Comparison of ENCODE assay signal across 18 cellular contexts in the genomic region with DNA sequence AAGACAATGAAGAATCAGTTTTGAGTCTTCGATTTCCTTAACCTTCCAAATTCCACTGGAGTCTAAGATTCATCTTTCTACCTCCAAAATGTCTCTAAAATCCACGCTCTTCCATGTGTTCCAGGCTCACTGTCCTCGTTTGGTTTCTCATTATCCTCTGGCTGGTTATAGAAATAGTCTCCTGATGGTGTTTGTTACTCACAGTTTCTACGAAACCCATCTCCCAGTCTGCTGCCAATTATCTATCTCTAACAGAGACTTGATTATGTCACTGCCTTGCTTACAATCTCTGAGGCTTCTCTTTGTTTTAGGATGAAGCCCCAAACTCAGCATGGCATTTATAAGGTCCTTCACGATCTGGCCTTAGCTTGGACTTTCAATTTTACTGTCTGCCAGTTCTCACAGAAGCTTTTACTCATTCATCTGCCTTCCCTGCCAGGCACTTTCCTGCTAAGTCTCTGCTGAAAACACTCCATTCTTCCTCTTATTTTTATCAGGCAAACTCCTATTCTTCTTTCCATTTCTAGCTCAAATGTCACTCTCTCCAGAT.
"Had no signal": no experiment of that assay in that cellular context is flagged by ENCODE, and none has a peak within 500 bp of the region (broad histone marks: within the 10 kb centered on the region; RNA-seq: fewer than 3 reads in every experiment).

No MANE protein-coding gene starts in this region.

- H3K36me3 ChIP-seq: esophagus squamous epithelium, heart left ventricle, stomach, thyroid gland, uterus had no signal

- H3K27me3 ChIP-seq: esophagus squamous epithelium, foreskin keratinocyte, heart left ventricle, stomach, thyroid gland, uterus had no signal

- H3K4me1 Mint-ChIP-seq: memory B cell, natural killer cell, neural crest cell had no signal

- H3K27me3 Mint-ChIP-seq: memory B cell, type B pancreatic cell had no signal

- H3K27ac ChIP-seq: coronary artery, esophagus squamous epithelium, foreskin keratinocyte, parathyroid adenoma, psoas muscle, stomach, thyroid gland, uterus had no signal

- H3K9me3 ChIP-seq: esophagus squamous epithelium, heart left ventricle, psoas muscle, stomach, thyroid gland, uterus had no signal

- H3K36me3 Mint-ChIP-seq: memory B cell, mesothelial cell of epicardium, natural killer cell, type B pancreatic cell had no signal

- H3K4me1 ChIP-seq: esophagus squamous epithelium, foreskin keratinocyte, parathyroid adenoma, psoas muscle, stomach, thyroid gland, uterus had no signal

- DNase-seq: central memory CD4-positive, alpha-beta T cell; effector memory CD8-positive, alpha-beta T cell; esophagus squamous epithelium; foreskin keratinocyte; heart left ventricle; kidney glomerular epithelial cell; natural killer cell; psoas muscle; stimulated activated naive CD4-positive, alpha-beta T cell; stomach; thyroid gland; uterus had no signal

- H3K4me3 ChIP-seq: coronary artery, esophagus squamous epithelium, heart left ventricle, psoas muscle, stomach, thyroid gland, uterus had no signal

- H3K4me3 Mint-ChIP-seq: effector memory CD8-positive, alpha-beta T cell; memory B cell; mesothelial cell of epicardium; natural killer cell; neural crest cell; type B pancreatic cell had no signal

- H3K27ac Mint-ChIP-seq: effector memory CD8-positive, alpha-beta T cell; memory B cell; mesothelial cell of epicardium; natural killer cell; type B pancreatic cell had no signal

- H3K9me3 Mint-ChIP-seq: effector memory CD8-positive, alpha-beta T cell; memory B cell; mesothelial cell of epicardium; neural crest cell; type B pancreatic cell had no signal
